Comparison of ENCODE assay signal across 14 cellular contexts in the genomic region with DNA sequence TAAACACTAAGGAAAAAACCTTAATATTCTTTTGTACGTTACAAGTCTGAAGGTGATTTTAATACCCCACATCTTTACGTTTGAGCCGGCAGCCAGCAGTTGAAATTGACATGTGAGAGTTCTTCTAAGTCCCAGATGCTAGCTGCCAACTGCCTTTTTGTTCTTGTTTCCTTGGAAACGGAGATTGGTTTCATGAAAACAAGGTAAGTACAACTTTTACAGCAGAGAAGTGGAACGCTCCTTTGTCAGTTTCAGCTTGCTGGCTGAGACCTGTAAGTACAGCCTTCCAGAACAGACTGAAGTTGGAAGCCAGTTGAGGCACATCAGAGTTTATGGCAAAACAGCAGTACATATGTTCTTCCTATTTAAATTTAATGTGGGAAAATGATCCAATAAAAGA.
DNase-seq lines count a peak whose midpoint lies in the region; ATAC-seq, FAIRE-seq and TF ChIP-seq lines count a peak whose summit lies in the region.
"Had no signal": no experiment of that assay in that cellular context is flagged by ENCODE, and none has a peak within 500 bp of the region (broad histone marks: within the 10 kb centered on the region; RNA-seq: fewer than 3 reads in every experiment).

No MANE protein-coding gene starts in this region.

- WGBS in stomach, 5 donors: 42 to 51% (median 48%) methylated on average over 5 of the region's 5 CpGs

- no peaks in the 10 kb centered on the region for H3K4me1 ChIP-seq in stomach

- peak; percentile 49 for DNase-seq in DMS53 (lab: John Stamatoyannopoulos, UW)
- no peak for DNase-seq in DMS53 treated with DMSO at 0.1 percent for 48 hours (lab: John Stamatoyannopoulos, UW; ENCODE audit: unreplicated experiment)
- peak; percentile 96 for DNase-seq in NCI-H748 (lab: John Stamatoyannopoulos, UW; ENCODE audit: unreplicated experiment)
- DNase-seq in fibroblast of mammary gland (ENCODE audit: low read depth): peak; percentile 45
- DNase-seq in retinal pigment epithelial cell (ENCODE audit: low read depth): peak; percentile 81
- no peak for DNase-seq in GM12891 (ENCODE audit: insufficient read length, low spot score)
- no peak for DNase-seq in stomach
- DNase-seq: DND-41; MG63; naive thymus-derived CD8-positive, alpha-beta T cell; stimulated activated CD4-positive, alpha-beta T cell treated with anti-CD3 and anti-CD28 coated beads, Interleukin-2, amount 100 ng/mL, for 24 hours had no signal

- H3K4me3 ChIP-seq in fibroblast of mammary gland (ENCODE audit: control insufficient read depth, low read depth, low read length): no peak overlapping the region
- H3K4me3 ChIP-seq in retinal pigment epithelial cell (ENCODE audit: low read length): no peak overlapping the region
- no peak overlapping the region for H3K4me3 ChIP-seq in stomach
- H3K4me3 ChIP-seq: coronary artery, MG63 had no signal

- TF ChIP-seq POLR2A in GM12891 (IDR thresholded peaks at IDR 0.05; ENCODE audit: low read depth, low read length) (no peak), stomach (IDR thresholded peaks at IDR 0.05) (no peak)

- no peaks in the 10 kb centered on the region for H3K9me3 ChIP-seq in stomach
- H3K9me3 ChIP-seq: MG63 had no signal

- no peak overlapping the region for H3K27ac ChIP-seq in stomach
- H3K27ac ChIP-seq: 22Rv1, coronary artery had no signal

- no peak for ATAC-seq in GM21526 (IDR thresholded peaks at IDR 0.05; ENCODE audit: low FRiP score, unreplicated experiment)
- ATAC-seq: naive thymus-derived CD8-positive, alpha-beta T cell had no signal

- no peaks in the 10 kb centered on the region for H3K36me3 ChIP-seq in stomach
- H3K36me3 ChIP-seq: MG63 had no signal

- TF ChIP-seq EP300 in stomach (IDR thresholded peaks at IDR 0.05): no peak

- no peaks in the 10 kb centered on the region for H3K27me3 ChIP-seq in stomach
- H3K27me3 ChIP-seq: MG63 had no signal

- no peak for FAIRE-seq in GM12891 (lab: Jason Lieb, UNC)

- TF ChIP-seq CTCF in fibroblast of mammary gland (conservative IDR thresholded peaks at IDR 0.05; ENCODE audit: control insufficient read depth, insufficient read depth, low read depth, low read length) (no peak), retinal pigment epithelial cell (conservative IDR thresholded peaks at IDR 0.05; ENCODE audit: low read depth, low read length) (no peak), stomach (IDR thresholded peaks at IDR 0.05) (no peak)

- intact Hi-C loops in stomach (cut with DNase I; ENCODE audit: low total_unique reads): no loop called here

TF ChIP-seq in GM12891, 5 proteins besides CTCF, POLR2A, EP300 and RAD21:
- no peak for TF ChIP-seq PAX5 (IDR thresholded peaks at IDR 0.05; ENCODE audit: insufficient read depth, low read length, severe bottlenecking)
- TF ChIP-seq POU2F2 (IDR thresholded peaks at IDR 0.05; ENCODE audit: low read depth, low read length): no peak
- TF ChIP-seq POLR2AphosphoS5 (IDR thresholded peaks at IDR 0.05; ENCODE audit: low read depth, low read length): no peak
- no peak for TF ChIP-seq SPI1 (IDR thresholded peaks at IDR 0.05; ENCODE audit: low read depth, low read length)
- TF ChIP-seq TAF1 (IDR thresholded peaks at IDR 0.05; ENCODE audit: low read depth, low read length): no peak
TF ChIP-seq in GM12891: peak in this region for 0.

Comparison
In these comparisons a context has a peak if more than half of its experiments do, and no peak if none do; other contexts are left out.
1. DNase-seq: peak in DMS53 (single experiment), NCI-H748 (single experiment), fibroblast of mammary gland (single experiment) and retinal pigment epithelial cell (single experiment); none in DMS53 treated with DMSO at 0.1 percent for 48 hours (single experiment), GM12891 (single experiment) and stomach (single experiment).